8 cellular contexts compared by ENCODE assay signal in the genomic region with DNA sequence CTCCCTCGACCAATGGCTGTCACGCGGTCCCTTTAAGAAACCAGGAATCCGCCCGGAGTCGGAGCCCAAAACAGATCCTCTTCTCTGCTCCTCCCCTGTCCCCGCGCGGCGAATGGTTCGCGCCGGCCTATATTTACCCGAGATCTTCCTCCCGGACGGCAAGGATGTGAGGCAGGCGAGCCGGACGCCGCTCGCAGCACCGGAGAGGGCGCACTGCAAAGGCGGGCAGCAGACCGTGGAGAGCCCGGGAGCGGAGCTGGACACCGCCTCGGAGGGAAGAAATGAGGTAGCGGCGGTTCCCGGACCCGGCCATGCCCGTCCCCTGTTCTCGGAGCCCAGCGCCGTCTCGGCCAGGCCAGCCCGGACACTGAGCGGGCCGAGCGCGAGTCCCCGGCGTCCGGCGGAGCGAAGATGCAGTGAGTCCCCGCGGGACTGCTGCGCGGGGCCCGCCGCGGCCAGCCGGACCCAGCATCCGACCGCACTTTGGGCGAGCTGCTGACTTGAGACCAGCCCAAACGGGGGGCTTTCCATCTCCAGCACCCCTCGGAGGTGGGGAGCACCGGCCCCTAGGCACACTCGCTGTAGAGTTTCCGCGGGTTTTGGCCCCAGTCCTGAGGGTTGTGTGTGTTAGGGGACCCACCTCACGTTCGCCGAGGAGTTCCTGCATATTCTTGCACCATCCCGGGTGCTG.
DNase-seq lines count a peak whose midpoint lies in the region; ATAC-seq and TF ChIP-seq lines count a peak whose summit lies in the region.

A gene with protein sequence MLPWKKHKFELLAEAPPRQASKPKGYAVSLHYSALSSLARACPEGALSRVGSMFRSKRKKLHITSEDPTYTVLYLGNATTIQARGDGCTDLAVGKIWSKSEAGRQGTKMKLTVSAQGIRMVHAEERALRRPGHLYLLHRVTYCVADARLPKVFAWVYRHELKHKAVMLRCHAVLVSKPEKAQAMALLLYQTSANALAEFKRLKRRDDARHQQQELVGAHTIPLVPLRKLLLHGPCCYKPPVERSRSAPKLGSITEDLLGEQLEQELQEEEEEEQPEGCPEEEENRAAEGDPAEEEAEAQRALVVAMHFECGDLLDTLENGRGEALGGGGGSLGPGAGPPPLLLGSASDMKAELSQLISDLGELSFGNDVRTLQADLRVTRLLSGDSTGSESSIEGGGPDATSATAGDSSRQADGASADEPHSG (plus strand): TSS at position 161 of the 691 bp plus-strand sequence. CDS start 944 bp downstream, outside the sequence.

- peak; percentile 40 for TF ChIP-seq CTCF in GM10266 (IDR thresholded peaks at IDR 0.05; ENCODE audit: control insufficient read depth, insufficient read depth, low read depth, missing control alignments)

- ATAC-seq in HG02973 (IDR thresholded peaks at IDR 0.05; ENCODE audit: unreplicated experiment) = peak; percentile 34
- peak; percentile 44 for ATAC-seq in central memory CD8-positive, alpha-beta T cell (replicated peaks; ENCODE audit: extremely low read depth, poor library complexity, severe bottlenecking)

- H3K4me3 Mint-ChIP-seq in central memory CD8-positive, alpha-beta T cell = peak within 1 kb of the TSS; percentile 87

- peaks cover 51% of the 10 kb centered on the region for H3K4me1 Mint-ChIP-seq in central memory CD8-positive, alpha-beta T cell

- H3K27me3 Mint-ChIP-seq in central memory CD8-positive, alpha-beta T cell = no peaks in the 10 kb centered on the region

- H3K27ac Mint-ChIP-seq in central memory CD8-positive, alpha-beta T cell (ENCODE audit: low read depth) = peak within 1 kb of the TSS; percentile 89

- DNase-seq in GM10266 (ENCODE audit: extremely low spot score) (peak; percentile 92), NCI-H2227 treated with DMSO at 0.1 percent for 48 hours (lab: John Stamatoyannopoulos, UW) (peak; percentile 73), islet precursor cell (peak; percentile 97), smooth muscle cell of the brain vasculature (ENCODE audit: low read depth, low spot score) (peak; percentile 93), NK-92 (lab: John Stamatoyannopoulos, UW; ENCODE audit: unreplicated experiment) (no peak)
- DNase-seq in activated CD4-positive, CD25-positive, alpha-beta regulatory T cell treated with anti-CD3 and anti-CD28 coated beads, Interleukin-2, amount 50 U/mL, for 72 hours = peak; percentile 80
- DNase-seq in central memory CD8-positive, alpha-beta T cell (ENCODE audit: low spot score in 2 of 2) = peak; percentile 46 to 66

- H3K9me3 Mint-ChIP-seq in central memory CD8-positive, alpha-beta T cell = no peaks in the 10 kb centered on the region

- peaks cover 7% of the 10 kb centered on the region for H3K36me3 Mint-ChIP-seq in central memory CD8-positive, alpha-beta T cell (ENCODE audit: insufficient read depth)
